ENCODE assay signal across 1 cellular context in the genomic region with DNA sequence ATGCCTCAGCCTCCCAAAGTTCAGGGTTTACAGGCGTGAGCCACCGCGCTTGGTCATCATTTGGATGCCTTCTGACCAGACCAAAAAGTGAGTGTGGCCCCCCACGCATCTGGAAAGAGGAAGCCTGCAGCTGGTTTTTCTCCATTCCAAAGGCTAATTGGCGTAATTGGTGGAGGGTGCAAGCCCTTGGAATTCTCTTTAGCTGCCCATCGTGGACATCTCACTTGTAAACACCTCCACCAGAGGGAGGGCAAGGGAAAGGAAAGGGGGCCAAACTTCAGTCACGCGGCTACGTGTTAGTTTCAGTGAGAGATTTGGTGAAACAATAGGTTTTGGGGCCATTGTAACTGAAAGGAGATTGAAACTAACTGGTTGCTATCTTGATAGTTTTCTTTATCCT.
A peak's percentile ranks its signal among the peaks of the same experiment; 100 is the strongest.
TF ChIP-seq lines count a peak whose summit lies in the region.

No MANE protein-coding gene starts in this region.

TF ChIP-seq in K562, 482 proteins besides CTCF, POLR2A, EP300 and RAD21 (continued from another document):
- TF ChIP-seq, protein P1, sequence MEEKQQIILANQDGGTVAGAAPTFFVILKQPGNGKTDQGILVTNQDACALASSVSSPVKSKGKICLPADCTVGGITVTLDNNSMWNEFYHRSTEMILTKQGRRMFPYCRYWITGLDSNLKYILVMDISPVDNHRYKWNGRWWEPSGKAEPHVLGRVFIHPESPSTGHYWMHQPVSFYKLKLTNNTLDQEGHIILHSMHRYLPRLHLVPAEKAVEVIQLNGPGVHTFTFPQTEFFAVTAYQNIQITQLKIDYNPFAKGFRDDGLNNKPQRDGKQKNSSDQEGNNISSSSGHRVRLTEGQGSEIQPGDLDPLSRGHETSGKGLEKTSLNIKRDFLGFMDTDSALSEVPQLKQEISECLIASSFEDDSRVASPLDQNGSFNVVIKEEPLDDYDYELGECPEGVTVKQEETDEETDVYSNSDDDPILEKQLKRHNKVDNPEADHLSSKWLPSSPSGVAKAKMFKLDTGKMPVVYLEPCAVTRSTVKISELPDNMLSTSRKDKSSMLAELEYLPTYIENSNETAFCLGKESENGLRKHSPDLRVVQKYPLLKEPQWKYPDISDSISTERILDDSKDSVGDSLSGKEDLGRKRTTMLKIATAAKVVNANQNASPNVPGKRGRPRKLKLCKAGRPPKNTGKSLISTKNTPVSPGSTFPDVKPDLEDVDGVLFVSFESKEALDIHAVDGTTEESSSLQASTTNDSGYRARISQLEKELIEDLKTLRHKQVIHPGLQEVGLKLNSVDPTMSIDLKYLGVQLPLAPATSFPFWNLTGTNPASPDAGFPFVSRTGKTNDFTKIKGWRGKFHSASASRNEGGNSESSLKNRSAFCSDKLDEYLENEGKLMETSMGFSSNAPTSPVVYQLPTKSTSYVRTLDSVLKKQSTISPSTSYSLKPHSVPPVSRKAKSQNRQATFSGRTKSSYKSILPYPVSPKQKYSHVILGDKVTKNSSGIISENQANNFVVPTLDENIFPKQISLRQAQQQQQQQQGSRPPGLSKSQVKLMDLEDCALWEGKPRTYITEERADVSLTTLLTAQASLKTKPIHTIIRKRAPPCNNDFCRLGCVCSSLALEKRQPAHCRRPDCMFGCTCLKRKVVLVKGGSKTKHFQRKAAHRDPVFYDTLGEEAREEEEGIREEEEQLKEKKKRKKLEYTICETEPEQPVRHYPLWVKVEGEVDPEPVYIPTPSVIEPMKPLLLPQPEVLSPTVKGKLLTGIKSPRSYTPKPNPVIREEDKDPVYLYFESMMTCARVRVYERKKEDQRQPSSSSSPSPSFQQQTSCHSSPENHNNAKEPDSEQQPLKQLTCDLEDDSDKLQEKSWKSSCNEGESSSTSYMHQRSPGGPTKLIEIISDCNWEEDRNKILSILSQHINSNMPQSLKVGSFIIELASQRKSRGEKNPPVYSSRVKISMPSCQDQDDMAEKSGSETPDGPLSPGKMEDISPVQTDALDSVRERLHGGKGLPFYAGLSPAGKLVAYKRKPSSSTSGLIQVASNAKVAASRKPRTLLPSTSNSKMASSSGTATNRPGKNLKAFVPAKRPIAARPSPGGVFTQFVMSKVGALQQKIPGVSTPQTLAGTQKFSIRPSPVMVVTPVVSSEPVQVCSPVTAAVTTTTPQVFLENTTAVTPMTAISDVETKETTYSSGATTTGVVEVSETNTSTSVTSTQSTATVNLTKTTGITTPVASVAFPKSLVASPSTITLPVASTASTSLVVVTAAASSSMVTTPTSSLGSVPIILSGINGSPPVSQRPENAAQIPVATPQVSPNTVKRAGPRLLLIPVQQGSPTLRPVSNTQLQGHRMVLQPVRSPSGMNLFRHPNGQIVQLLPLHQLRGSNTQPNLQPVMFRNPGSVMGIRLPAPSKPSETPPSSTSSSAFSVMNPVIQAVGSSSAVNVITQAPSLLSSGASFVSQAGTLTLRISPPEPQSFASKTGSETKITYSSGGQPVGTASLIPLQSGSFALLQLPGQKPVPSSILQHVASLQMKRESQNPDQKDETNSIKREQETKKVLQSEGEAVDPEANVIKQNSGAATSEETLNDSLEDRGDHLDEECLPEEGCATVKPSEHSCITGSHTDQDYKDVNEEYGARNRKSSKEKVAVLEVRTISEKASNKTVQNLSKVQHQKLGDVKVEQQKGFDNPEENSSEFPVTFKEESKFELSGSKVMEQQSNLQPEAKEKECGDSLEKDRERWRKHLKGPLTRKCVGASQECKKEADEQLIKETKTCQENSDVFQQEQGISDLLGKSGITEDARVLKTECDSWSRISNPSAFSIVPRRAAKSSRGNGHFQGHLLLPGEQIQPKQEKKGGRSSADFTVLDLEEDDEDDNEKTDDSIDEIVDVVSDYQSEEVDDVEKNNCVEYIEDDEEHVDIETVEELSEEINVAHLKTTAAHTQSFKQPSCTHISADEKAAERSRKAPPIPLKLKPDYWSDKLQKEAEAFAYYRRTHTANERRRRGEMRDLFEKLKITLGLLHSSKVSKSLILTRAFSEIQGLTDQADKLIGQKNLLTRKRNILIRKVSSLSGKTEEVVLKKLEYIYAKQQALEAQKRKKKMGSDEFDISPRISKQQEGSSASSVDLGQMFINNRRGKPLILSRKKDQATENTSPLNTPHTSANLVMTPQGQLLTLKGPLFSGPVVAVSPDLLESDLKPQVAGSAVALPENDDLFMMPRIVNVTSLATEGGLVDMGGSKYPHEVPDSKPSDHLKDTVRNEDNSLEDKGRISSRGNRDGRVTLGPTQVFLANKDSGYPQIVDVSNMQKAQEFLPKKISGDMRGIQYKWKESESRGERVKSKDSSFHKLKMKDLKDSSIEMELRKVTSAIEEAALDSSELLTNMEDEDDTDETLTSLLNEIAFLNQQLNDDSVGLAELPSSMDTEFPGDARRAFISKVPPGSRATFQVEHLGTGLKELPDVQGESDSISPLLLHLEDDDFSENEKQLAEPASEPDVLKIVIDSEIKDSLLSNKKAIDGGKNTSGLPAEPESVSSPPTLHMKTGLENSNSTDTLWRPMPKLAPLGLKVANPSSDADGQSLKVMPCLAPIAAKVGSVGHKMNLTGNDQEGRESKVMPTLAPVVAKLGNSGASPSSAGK (IDR thresholded peaks at IDR 0.05): peak; percentile 33
- TF ChIP-seq, protein P2, sequence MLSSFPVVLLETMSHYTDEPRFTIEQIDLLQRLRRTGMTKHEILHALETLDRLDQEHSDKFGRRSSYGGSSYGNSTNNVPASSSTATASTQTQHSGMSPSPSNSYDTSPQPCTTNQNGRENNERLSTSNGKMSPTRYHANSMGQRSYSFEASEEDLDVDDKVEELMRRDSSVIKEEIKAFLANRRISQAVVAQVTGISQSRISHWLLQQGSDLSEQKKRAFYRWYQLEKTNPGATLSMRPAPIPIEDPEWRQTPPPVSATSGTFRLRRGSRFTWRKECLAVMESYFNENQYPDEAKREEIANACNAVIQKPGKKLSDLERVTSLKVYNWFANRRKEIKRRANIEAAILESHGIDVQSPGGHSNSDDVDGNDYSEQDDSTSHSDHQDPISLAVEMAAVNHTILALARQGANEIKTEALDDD (IDR thresholded peaks at IDR 0.05): peak; percentile 42; the same call in 1 of the 2 replicates
- TF ChIP-seq JUND (IDR thresholded peaks at IDR 0.05; ENCODE audit: borderline replicate concordance, low read depth, low read length) (peak; percentile 45; the same call in 1 of the 2 replicates), JUND (tag; IDR thresholded peaks at IDR 0.05; ENCODE audit: borderline replicate concordance, low read depth, low read length) (no peak), RHOXF2B (CRISPR knock-in tag; conservative IDR thresholded peaks at IDR 0.05) (no peak), CREM (IDR thresholded peaks at IDR 0.05; ENCODE audit: low read depth) (0 out of 2 replicates have a peak, but pooled peaks have one; percentile 24), MAZ (CRISPR knock-in tag; conservative IDR thresholded peaks at IDR 0.05 in 1 of 2, IDR thresholded peaks at IDR 0.05 in 1 of 2) (0 out of 4 replicates have a peak, but pooled peaks of 1 of the 2 experiments have one; percentile 27), SMARCA5 (IDR thresholded peaks at IDR 0.05) (no peak), RCOR1 (IDR thresholded peaks at IDR 0.05; ENCODE audit: borderline replicate concordance in 1 of 2, low read depth in 2 of 2, low read length in 2 of 2) (peak in 1 of 2 experiments; percentile 20; a peak in 1 of 4 replicates), SMC3 (conservative IDR thresholded peaks at IDR 0.05; ENCODE audit: insufficient read depth, low read depth, low read length) (peak; percentile 54; the same call in 1 of the 2 replicates), ARID2 (IDR thresholded peaks at IDR 0.05) (peak; percentile 72; the same call in 1 of the 2 replicates), ZFP30 (CRISPR knock-in tag; IDR thresholded peaks at IDR 0.05; ENCODE audit: borderline replicate concordance) (no peak), ZNF551 (CRISPR knock-in tag; IDR thresholded peaks at IDR 0.05) (no peak), ZNF124 (CRISPR knock-in tag; IDR thresholded peaks at IDR 0.05) (no peak)
- TF ChIP-seq, protein P3, sequence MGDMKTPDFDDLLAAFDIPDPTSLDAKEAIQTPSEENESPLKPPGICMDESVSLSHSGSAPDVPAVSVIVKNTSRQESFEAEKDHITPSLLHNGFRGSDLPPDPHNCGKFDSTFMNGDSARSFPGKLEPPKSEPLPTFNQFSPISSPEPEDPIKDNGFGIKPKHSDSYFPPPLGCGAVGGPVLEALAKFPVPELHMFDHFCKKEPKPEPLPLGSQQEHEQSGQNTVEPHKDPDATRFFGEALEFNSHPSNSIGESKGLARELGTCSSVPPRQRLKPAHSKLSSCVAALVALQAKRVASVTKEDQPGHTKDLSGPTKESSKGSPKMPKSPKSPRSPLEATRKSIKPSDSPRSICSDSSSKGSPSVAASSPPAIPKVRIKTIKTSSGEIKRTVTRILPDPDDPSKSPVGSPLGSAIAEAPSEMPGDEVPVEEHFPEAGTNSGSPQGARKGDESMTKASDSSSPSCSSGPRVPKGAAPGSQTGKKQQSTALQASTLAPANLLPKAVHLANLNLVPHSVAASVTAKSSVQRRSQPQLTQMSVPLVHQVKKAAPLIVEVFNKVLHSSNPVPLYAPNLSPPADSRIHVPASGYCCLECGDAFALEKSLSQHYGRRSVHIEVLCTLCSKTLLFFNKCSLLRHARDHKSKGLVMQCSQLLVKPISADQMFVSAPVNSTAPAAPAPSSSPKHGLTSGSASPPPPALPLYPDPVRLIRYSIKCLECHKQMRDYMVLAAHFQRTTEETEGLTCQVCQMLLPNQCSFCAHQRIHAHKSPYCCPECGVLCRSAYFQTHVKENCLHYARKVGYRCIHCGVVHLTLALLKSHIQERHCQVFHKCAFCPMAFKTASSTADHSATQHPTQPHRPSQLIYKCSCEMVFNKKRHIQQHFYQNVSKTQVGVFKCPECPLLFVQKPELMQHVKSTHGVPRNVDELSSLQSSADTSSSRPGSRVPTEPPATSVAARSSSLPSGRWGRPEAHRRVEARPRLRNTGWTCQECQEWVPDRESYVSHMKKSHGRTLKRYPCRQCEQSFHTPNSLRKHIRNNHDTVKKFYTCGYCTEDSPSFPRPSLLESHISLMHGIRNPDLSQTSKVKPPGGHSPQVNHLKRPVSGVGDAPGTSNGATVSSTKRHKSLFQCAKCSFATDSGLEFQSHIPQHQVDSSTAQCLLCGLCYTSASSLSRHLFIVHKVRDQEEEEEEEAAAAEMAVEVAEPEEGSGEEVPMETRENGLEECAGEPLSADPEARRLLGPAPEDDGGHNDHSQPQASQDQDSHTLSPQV (IDR thresholded peaks at IDR 0.05): peak; percentile 75
- TF ChIP-seq, protein P4, sequence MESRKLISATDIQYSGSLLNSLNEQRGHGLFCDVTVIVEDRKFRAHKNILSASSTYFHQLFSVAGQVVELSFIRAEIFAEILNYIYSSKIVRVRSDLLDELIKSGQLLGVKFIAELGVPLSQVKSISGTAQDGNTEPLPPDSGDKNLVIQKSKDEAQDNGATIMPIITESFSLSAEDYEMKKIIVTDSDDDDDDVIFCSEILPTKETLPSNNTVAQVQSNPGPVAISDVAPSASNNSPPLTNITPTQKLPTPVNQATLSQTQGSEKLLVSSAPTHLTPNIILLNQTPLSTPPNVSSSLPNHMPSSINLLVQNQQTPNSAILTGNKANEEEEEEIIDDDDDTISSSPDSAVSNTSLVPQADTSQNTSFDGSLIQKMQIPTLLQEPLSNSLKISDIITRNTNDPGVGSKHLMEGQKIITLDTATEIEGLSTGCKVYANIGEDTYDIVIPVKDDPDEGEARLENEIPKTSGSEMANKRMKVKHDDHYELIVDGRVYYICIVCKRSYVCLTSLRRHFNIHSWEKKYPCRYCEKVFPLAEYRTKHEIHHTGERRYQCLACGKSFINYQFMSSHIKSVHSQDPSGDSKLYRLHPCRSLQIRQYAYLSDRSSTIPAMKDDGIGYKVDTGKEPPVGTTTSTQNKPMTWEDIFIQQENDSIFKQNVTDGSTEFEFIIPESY (CRISPR knock-in tag; IDR thresholded peaks at IDR 0.05): 0 out of 2 replicates have a peak, but pooled peaks have one; percentile 39
- TF ChIP-seq, protein P5, sequence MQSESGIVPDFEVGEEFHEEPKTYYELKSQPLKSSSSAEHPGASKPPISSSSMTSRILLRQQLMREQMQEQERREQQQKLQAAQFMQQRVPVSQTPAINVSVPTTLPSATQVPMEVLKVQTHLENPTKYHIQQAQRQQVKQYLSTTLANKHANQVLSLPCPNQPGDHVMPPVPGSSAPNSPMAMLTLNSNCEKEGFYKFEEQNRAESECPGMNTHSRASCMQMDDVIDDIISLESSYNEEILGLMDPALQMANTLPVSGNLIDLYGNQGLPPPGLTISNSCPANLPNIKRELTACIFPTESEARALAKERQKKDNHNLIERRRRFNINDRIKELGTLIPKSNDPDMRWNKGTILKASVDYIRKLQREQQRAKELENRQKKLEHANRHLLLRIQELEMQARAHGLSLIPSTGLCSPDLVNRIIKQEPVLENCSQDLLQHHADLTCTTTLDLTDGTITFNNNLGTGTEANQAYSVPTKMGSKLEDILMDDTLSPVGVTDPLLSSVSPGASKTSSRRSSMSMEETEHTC (IDR thresholded peaks at IDR 0.05): peak; percentile 64; the same call in 1 of the 2 replicates
- TF ChIP-seq, protein P6, sequence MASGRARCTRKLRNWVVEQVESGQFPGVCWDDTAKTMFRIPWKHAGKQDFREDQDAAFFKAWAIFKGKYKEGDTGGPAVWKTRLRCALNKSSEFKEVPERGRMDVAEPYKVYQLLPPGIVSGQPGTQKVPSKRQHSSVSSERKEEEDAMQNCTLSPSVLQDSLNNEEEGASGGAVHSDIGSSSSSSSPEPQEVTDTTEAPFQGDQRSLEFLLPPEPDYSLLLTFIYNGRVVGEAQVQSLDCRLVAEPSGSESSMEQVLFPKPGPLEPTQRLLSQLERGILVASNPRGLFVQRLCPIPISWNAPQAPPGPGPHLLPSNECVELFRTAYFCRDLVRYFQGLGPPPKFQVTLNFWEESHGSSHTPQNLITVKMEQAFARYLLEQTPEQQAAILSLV (tag; IDR thresholded peaks at IDR 0.05): no peak
- TF ChIP-seq, protein P7, sequence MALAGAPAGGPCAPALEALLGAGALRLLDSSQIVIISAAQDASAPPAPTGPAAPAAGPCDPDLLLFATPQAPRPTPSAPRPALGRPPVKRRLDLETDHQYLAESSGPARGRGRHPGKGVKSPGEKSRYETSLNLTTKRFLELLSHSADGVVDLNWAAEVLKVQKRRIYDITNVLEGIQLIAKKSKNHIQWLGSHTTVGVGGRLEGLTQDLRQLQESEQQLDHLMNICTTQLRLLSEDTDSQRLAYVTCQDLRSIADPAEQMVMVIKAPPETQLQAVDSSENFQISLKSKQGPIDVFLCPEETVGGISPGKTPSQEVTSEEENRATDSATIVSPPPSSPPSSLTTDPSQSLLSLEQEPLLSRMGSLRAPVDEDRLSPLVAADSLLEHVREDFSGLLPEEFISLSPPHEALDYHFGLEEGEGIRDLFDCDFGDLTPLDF (CRISPR knock-in tag; IDR thresholded peaks at IDR 0.05): no peak
